Comparison of ENCODE assay signal across 1 cellular context in the genomic region with DNA sequence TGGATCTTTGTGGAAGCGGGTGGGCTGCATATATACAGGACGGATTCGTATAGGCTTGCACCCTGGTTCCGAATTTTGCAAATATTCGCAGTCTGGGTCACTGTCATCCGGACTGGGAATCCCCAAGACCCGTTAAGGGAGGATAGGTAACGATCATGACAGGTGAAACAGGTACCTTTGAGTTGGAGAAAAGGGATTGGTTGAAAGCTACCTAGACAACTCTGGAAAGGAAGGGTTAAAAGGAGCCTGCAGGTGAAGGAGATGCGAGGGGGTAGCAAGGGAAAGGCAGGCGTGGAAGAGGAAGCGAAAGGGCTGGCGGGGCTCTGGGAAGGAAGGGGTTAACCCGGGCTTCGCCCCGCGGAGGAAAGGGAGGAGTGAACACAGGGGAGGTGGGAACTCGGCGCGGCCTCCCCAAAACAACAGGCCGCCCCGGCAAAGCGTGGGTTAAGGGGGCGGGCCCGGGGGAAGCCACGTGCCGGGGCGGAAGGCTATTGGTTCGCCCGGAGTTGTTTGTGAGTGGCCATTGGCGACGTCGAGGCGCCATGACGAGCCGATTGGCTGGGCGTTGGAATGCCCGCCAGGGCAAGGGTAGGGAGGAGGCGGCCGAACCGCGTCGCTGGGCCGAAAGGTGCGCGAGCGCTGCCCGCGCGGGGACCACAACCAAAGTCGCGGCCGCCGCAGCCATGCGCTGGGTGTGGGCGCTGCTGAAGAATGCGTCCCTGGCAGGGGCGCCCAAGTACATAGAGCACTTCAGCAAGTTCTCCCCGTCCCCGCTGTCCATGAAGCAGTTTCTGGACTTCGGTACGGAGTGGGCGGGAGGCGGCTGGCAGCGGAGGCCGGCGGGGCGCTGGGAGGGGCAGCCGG.
TF ChIP-seq lines count a peak whose summit lies in the region.

A gene (plus strand): TSS at position 599 of the 864 bp plus-strand sequence. CDS start 85 bp downstream, at position 684.

TF ChIP-seq in K562, 482 proteins besides CTCF, POLR2A, EP300 and RAD21 (continued from another document and continues in another):
- TF ChIP-seq, protein P1, sequence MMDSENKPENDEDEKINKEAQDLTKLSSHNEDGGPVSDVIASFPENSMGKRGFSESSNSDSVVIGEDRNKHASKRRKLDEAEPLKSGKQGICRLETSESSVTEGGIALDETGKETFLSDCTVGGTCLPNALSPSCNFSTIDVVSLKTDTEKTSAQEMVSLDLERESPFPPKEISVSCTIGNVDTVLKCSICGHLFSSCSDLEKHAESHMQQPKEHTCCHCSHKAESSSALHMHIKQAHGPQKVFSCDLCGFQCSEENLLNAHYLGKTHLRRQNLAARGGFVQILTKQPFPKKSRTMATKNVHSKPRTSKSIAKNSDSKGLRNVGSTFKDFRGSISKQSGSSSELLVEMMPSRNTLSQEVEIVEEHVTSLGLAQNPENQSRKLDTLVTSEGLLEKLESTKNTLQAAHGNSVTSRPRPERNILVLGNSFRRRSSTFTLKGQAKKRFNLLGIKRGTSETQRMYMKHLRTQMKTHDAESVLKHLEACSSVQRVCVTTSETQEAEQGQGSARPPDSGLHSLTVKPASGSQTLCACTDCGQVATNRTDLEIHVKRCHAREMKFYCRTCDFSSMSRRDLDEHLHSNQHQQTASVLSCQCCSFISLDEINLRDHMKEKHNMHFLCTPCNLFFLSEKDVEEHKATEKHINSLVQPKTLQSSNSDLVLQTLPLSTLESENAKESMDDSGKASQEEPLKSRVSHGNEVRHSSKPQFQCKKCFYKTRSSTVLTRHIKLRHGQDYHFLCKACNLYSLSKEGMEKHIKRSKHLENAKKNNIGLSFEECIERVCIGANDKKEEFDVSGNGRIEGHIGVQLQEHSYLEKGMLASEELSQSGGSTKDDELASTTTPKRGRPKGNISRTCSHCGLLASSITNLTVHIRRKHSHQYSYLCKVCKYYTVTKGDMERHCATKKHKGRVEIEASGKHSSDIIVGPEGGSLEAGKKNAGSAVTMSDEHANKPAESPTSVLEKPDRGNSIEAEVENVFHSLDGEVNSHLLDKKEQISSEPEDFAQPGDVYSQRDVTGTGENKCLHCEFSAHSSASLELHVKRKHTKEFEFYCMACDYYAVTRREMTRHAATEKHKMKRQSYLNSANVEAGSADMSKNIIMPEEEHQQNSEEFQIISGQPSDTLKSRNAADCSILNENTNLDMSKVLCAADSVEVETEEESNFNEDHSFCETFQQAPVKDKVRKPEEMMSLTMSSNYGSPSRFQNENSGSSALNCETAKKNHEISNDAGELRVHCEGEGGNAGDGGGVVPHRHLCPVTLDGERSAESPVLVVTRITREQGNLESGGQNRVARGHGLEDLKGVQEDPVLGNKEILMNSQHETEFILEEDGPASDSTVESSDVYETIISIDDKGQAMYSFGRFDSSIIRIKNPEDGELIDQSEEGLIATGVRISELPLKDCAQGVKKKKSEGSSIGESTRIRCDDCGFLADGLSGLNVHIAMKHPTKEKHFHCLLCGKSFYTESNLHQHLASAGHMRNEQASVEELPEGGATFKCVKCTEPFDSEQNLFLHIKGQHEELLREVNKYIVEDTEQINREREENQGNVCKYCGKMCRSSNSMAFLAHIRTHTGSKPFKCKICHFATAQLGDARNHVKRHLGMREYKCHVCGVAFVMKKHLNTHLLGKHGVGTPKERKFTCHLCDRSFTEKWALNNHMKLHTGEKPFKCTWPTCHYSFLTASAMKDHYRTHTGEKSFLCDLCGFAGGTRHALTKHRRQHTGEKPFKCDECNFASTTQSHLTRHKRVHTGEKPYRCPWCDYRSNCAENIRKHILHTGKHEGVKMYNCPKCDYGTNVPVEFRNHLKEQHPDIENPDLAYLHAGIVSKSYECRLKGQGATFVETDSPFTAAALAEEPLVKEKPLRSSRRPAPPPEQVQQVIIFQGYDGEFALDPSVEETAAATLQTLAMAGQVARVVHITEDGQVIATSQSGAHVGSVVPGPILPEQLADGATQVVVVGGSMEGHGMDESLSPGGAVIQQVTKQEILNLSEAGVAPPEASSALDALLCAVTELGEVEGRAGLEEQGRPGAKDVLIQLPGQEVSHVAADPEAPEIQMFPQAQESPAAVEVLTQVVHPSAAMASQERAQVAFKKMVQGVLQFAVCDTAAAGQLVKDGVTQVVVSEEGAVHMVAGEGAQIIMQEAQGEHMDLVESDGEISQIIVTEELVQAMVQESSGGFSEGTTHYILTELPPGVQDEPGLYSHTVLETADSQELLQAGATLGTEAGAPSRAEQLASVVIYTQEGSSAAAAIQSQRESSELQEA (IDR thresholded peaks at IDR 0.05; ENCODE audit: low read depth), result no peak
- TF ChIP-seq, protein P2, sequence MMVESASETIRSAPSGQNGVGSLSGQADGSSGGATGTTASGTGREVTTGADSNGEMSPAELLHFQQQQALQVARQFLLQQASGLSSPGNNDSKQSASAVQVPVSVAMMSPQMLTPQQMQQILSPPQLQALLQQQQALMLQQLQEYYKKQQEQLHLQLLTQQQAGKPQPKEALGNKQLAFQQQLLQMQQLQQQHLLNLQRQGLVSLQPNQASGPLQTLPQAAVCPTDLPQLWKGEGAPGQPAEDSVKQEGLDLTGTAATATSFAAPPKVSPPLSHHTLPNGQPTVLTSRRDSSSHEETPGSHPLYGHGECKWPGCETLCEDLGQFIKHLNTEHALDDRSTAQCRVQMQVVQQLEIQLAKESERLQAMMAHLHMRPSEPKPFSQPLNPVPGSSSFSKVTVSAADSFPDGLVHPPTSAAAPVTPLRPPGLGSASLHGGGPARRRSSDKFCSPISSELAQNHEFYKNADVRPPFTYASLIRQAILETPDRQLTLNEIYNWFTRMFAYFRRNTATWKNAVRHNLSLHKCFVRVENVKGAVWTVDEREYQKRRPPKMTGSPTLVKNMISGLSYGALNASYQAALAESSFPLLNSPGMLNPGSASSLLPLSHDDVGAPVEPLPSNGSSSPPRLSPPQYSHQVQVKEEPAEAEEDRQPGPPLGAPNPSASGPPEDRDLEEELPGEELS (CRISPR knock-in tag; IDR thresholded peaks at IDR 0.05; ENCODE audit: borderline replicate concordance), result no peak
- no peak for TF ChIP-seq ZNF699 (CRISPR knock-in tag; IDR thresholded peaks at IDR 0.05; ENCODE audit: insufficient replicate concordance)
- no peak for TF ChIP-seq GATAD2B (IDR thresholded peaks at IDR 0.05; ENCODE audit: borderline replicate concordance)
- no peak for TF ChIP-seq SAFB2 (IDR thresholded peaks at IDR 0.05; ENCODE audit: borderline replicate concordance, low read depth, low read length, severe bottlenecking)
- no peak for TF ChIP-seq CBFA2T3 (IDR thresholded peaks at IDR 0.05)
- TF ChIP-seq, protein P3, sequence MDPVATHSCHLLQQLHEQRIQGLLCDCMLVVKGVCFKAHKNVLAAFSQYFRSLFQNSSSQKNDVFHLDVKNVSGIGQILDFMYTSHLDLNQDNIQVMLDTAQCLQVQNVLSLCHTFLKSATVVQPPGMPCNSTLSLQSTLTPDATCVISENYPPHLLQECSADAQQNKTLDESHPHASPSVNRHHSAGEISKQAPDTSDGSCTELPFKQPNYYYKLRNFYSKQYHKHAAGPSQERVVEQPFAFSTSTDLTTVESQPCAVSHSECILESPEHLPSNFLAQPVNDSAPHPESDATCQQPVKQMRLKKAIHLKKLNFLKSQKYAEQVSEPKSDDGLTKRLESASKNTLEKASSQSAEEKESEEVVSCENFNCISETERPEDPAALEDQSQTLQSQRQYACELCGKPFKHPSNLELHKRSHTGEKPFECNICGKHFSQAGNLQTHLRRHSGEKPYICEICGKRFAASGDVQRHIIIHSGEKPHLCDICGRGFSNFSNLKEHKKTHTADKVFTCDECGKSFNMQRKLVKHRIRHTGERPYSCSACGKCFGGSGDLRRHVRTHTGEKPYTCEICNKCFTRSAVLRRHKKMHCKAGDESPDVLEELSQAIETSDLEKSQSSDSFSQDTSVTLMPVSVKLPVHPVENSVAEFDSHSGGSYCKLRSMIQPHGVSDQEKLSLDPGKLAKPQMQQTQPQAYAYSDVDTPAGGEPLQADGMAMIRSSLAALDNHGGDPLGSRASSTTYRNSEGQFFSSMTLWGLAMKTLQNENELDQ (CRISPR knock-in tag; IDR thresholded peaks at IDR 0.05; ENCODE audit: borderline replicate concordance), result no peak
- no peak for TF ChIP-seq THRAP3 (IDR thresholded peaks at IDR 0.05; ENCODE audit: borderline replicate concordance)
- TF ChIP-seq CHD2 (IDR thresholded peaks at IDR 0.05; ENCODE audit: low read depth, low read length), result 0 out of 2 replicates have a peak, but pooled peaks have one; percentile 26
- TF ChIP-seq, protein P4, sequence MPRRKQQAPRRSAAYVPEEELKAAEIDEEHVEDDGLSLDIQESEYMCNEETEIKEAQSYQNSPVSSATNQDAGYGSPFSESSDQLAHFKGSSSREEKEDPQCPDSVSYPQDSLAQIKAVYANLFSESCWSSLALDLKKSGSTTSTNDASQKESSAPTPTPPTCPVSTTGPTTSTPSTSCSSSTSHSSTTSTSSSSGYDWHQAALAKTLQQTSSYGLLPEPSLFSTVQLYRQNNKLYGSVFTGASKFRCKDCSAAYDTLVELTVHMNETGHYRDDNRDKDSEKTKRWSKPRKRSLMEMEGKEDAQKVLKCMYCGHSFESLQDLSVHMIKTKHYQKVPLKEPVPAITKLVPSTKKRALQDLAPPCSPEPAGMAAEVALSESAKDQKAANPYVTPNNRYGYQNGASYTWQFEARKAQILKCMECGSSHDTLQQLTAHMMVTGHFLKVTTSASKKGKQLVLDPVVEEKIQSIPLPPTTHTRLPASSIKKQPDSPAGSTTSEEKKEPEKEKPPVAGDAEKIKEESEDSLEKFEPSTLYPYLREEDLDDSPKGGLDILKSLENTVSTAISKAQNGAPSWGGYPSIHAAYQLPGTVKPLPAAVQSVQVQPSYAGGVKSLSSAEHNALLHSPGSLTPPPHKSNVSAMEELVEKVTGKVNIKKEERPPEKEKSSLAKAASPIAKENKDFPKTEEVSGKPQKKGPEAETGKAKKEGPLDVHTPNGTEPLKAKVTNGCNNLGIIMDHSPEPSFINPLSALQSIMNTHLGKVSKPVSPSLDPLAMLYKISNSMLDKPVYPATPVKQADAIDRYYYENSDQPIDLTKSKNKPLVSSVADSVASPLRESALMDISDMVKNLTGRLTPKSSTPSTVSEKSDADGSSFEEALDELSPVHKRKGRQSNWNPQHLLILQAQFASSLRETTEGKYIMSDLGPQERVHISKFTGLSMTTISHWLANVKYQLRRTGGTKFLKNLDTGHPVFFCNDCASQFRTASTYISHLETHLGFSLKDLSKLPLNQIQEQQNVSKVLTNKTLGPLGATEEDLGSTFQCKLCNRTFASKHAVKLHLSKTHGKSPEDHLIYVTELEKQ (CRISPR knock-in tag; IDR thresholded peaks at IDR 0.05), result no peak
- no peak for TF ChIP-seq POU5F1 (IDR thresholded peaks at IDR 0.05; ENCODE audit: borderline replicate concordance, low read depth, low read length, partially characterized antibody)
- TF ChIP-seq EP400 (IDR thresholded peaks at IDR 0.05), result no peak
- no peak for TF ChIP-seq SMAD2 (IDR thresholded peaks at IDR 0.05; ENCODE audit: low read depth, low read length)
- TF ChIP-seq, protein P5, sequence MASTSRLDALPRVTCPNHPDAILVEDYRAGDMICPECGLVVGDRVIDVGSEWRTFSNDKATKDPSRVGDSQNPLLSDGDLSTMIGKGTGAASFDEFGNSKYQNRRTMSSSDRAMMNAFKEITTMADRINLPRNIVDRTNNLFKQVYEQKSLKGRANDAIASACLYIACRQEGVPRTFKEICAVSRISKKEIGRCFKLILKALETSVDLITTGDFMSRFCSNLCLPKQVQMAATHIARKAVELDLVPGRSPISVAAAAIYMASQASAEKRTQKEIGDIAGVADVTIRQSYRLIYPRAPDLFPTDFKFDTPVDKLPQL (IDR thresholded peaks at IDR 0.05; ENCODE audit: extremely low read depth, insufficient read length), result no peak
- no peak for TF ChIP-seq BCL6 (CRISPR knock-in tag; IDR thresholded peaks at IDR 0.05)
- no peak for TF ChIP-seq HMG20A (CRISPR knock-in tag; conservative IDR thresholded peaks at IDR 0.05)
- TF ChIP-seq, protein P6, sequence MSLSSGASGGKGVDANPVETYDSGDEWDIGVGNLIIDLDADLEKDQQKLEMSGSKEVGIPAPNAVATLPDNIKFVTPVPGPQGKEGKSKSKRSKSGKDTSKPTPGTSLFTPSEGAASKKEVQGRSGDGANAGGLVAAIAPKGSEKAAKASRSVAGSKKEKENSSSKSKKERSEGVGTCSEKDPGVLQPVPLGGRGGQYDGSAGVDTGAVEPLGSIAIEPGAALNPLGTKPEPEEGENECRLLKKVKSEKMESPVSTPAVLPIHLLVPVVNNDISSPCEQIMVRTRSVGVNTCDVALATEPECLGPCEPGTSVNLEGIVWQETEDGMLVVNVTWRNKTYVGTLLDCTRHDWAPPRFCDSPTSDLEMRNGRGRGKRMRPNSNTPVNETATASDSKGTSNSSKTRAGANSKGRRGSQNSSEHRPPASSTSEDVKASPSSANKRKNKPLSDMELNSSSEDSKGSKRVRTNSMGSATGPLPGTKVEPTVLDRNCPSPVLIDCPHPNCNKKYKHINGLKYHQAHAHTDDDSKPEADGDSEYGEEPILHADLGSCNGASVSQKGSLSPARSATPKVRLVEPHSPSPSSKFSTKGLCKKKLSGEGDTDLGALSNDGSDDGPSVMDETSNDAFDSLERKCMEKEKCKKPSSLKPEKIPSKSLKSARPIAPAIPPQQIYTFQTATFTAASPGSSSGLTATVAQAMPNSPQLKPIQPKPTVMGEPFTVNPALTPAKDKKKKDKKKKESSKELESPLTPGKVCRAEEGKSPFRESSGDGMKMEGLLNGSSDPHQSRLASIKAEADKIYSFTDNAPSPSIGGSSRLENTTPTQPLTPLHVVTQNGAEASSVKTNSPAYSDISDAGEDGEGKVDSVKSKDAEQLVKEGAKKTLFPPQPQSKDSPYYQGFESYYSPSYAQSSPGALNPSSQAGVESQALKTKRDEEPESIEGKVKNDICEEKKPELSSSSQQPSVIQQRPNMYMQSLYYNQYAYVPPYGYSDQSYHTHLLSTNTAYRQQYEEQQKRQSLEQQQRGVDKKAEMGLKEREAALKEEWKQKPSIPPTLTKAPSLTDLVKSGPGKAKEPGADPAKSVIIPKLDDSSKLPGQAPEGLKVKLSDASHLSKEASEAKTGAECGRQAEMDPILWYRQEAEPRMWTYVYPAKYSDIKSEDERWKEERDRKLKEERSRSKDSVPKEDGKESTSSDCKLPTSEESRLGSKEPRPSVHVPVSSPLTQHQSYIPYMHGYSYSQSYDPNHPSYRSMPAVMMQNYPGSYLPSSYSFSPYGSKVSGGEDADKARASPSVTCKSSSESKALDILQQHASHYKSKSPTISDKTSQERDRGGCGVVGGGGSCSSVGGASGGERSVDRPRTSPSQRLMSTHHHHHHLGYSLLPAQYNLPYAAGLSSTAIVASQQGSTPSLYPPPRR (CRISPR knock-in tag; IDR thresholded peaks at IDR 0.05; ENCODE audit: borderline replicate concordance), result no peak
- no peak for TF ChIP-seq ZNF3 (CRISPR knock-in tag; IDR thresholded peaks at IDR 0.05)
- no peak for TF ChIP-seq CAMTA2 (CRISPR knock-in tag; conservative IDR thresholded peaks at IDR 0.05)
- TF ChIP-seq, protein P7, sequence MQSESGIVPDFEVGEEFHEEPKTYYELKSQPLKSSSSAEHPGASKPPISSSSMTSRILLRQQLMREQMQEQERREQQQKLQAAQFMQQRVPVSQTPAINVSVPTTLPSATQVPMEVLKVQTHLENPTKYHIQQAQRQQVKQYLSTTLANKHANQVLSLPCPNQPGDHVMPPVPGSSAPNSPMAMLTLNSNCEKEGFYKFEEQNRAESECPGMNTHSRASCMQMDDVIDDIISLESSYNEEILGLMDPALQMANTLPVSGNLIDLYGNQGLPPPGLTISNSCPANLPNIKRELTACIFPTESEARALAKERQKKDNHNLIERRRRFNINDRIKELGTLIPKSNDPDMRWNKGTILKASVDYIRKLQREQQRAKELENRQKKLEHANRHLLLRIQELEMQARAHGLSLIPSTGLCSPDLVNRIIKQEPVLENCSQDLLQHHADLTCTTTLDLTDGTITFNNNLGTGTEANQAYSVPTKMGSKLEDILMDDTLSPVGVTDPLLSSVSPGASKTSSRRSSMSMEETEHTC (IDR thresholded peaks at IDR 0.05), result no peak
- TF ChIP-seq, protein P8, sequence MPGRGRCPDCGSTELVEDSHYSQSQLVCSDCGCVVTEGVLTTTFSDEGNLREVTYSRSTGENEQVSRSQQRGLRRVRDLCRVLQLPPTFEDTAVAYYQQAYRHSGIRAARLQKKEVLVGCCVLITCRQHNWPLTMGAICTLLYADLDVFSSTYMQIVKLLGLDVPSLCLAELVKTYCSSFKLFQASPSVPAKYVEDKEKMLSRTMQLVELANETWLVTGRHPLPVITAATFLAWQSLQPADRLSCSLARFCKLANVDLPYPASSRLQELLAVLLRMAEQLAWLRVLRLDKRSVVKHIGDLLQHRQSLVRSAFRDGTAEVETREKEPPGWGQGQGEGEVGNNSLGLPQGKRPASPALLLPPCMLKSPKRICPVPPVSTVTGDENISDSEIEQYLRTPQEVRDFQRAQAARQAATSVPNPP (IDR thresholded peaks at IDR 0.05; ENCODE audit: borderline replicate concordance, insufficient read depth, insufficient read length), result no peak
